11 cellular contexts compared by ENCODE assay signal in genomic region chr20:38139919-38140753, GRCh38. TPM values are rescaled to one million over a fixed set of nuclear protein-coding genes. Genes with fewer than 3 reads are reported as not detected.
DNase-seq lines count a peak whose midpoint lies in the region; ATAC-seq and TF ChIP-seq lines count a peak whose summit lies in the region.
"Had no signal": no experiment of that assay in that cellular context is flagged by ENCODE, and none has a peak within 500 bp of the region (broad histone marks: within the 10 kb centered on the region; RNA-seq: fewer than 3 reads in every experiment).

No MANE protein-coding gene starts in this region.

- peak overlapping the region in 2 of 4 donors; percentile 23 for H3K27ac ChIP-seq in esophagus muscularis mucosa (replicated peaks in 1 of 4)

- DNase-seq in H4 (ENCODE audit: low spot score) = peak; percentile 76
- DNase-seq in NCI-H524 treated with DMSO at 0.1 percent for 48 hours (lab: John Stamatoyannopoulos, UW) = peak; percentile 30
- DNase-seq in dermis blood vessel endothelial cell = peak; percentile 71
- peak; percentile 71 for DNase-seq in posterior vena cava (ENCODE audit: low spot score)
- no peak for DNase-seq in esophagus muscularis mucosa (ENCODE audit: extremely low spot score)
- no peak for DNase-seq in stimulated activated CD4-positive, alpha-beta T cell treated with anti-CD3 and anti-CD28 coated beads, Interleukin-2, amount 100 ng/mL, for 24 hours
- DNase-seq in hepatic stellate cell (ENCODE audit: low spot score) = no peak
- DNase-seq: erythroblast had no signal

- peaks cover 29 to 51% (median 36%) of the 10 kb centered on the region in 4 donors for H3K4me1 ChIP-seq in esophagus muscularis mucosa

- H3K36me3 ChIP-seq in esophagus muscularis mucosa = peaks cover 27 to 96% (median 80%) of the 10 kb centered on the region in 4 donors

- no peak for TF ChIP-seq CTCF in esophagus muscularis mucosa (IDR thresholded peaks at IDR 0.05)

- no peaks in the 10 kb centered on the region for H3K27me3 ChIP-seq in esophagus muscularis mucosa
- H3K27me3 ChIP-seq: adrenal gland had no signal

- intact Hi-C loops in posterior vena cava (cut with DNase I) (loop anchor here in 1 of 2 donors (10.0 kb wide), 1 partner anchor 65 kb away; no protein-coding TSS in a partner anchor), esophagus muscularis mucosa (cut with DNase I) (no loop called here)

- ATAC-seq in HG03139 (IDR thresholded peaks at IDR 0.05; ENCODE audit: unreplicated experiment) = no peak

- no peak for TF ChIP-seq EP300 in esophagus muscularis mucosa (IDR thresholded peaks at IDR 0.05)

- no peaks in the 10 kb centered on the region for H3K9me3 ChIP-seq in esophagus muscularis mucosa
- H3K9me3 ChIP-seq: adrenal gland had no signal

- no peak for TF ChIP-seq POLR2A in esophagus muscularis mucosa (IDR thresholded peaks at IDR 0.05; ENCODE audit: low read depth)

- H3K4me3 ChIP-seq in esophagus muscularis mucosa = no peak overlapping the region
- H3K4me3 ChIP-seq: adrenal gland had no signal

- WGBS in esophagus muscularis mucosa = 74% methylated on average over 12 of the region's 12 CpGs

RNA-seq across cellular contexts. Expression of gene TGM2, which starts 24.9 kb away (rescaled TPM):
- total RNA-seq in H4 (2014; rRNA removed; shearing (Covaris generic)) = 7.0 and 7.1 TPM in 2 replicates
- total RNA-seq in dermis blood vessel endothelial cell = 401 and 1,564 TPM in 2 replicates
- total RNA-seq in posterior vena cava = 100 to 1,000 TPM; 442 to 500 TPM
- total RNA-seq in esophagus muscularis mucosa = 100 to 1,000 TPM; 170 to 385 (median 212) TPM
- total RNA-seq: activated CD8-positive, alpha-beta memory T cell treated with anti-CD3 and anti-CD28 coated beads for 36 hours had no signal

Comparison
In these comparisons a context has a peak if more than half of its experiments do, and no peak if none do; other contexts are left out.
1. DNase-seq: peak in H4 (single experiment), NCI-H524 treated with DMSO at 0.1 percent for 48 hours (single experiment), dermis blood vessel endothelial cell (single experiment) and posterior vena cava (single experiment); none in esophagus muscularis mucosa (single experiment), stimulated activated CD4-positive, alpha-beta T cell treated with anti-CD3 and anti-CD28 coated beads, Interleukin-2, amount 100 ng/mL, for 24 hours (0 of 2) and hepatic stellate cell (single experiment).
2. RNA of gene TGM2, which starts 24.9 kb away (total RNA-seq): 442 to 500 TPM in posterior vena cava, 401 to 1,564 TPM in dermis blood vessel endothelial cell and 170 to 385 TPM in esophagus muscularis mucosa; 7.0 to 7.1 TPM in H4; every median in the first group is over 10 times any median in the second.